1 cellular context compared by ENCODE assay signal in genomic region chr3:40317061-40317676, GRCh38.
A peak's percentile ranks its signal among the peaks of the same experiment; 100 is the strongest.
TF ChIP-seq lines count a peak whose summit lies in the region.

No MANE protein-coding gene starts in this region.

TF ChIP-seq in IMR-90, 13 proteins besides CTCF, POLR2A, EP300 and RAD21 (continued from another document):
- TF ChIP-seq, protein P1, sequence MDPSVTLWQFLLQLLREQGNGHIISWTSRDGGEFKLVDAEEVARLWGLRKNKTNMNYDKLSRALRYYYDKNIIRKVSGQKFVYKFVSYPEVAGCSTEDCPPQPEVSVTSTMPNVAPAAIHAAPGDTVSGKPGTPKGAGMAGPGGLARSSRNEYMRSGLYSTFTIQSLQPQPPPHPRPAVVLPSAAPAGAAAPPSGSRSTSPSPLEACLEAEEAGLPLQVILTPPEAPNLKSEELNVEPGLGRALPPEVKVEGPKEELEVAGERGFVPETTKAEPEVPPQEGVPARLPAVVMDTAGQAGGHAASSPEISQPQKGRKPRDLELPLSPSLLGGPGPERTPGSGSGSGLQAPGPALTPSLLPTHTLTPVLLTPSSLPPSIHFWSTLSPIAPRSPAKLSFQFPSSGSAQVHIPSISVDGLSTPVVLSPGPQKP (IDR thresholded peaks at IDR 0.05; ENCODE audit: borderline replicate concordance, low read depth, low read length) = no peak
- TF ChIP-seq RFX5 (IDR thresholded peaks at IDR 0.05; ENCODE audit: low read depth, low read length) = no peak
- no peak for TF ChIP-seq FOS (IDR thresholded peaks at IDR 0.05; ENCODE audit: low read depth, low read length)
- peak; percentile 27; the same call in 1 of the 2 replicates for TF ChIP-seq CEBPB (IDR thresholded peaks at IDR 0.05; ENCODE audit: low read depth, low read length)
- TF ChIP-seq SMC3 (IDR thresholded peaks at IDR 0.05; ENCODE audit: low read depth, low read length) = peak; percentile 88
- TF ChIP-seq NFE2L2 (IDR thresholded peaks at IDR 0.05; ENCODE audit: low read depth, low read length) = no peak
- no peak for TF ChIP-seq MAZ (IDR thresholded peaks at IDR 0.05; ENCODE audit: borderline replicate concordance, low read depth, low read length)
- no peak for TF ChIP-seq MAFK (IDR thresholded peaks at IDR 0.05; ENCODE audit: low read depth, low read length)
